7 cellular contexts compared by ENCODE assay signal in genomic region chr3:53618524-53618906, GRCh38.
"Had no signal": no experiment of that assay in that cellular context is flagged by ENCODE, and none has a peak within 500 bp of the region (broad histone marks: within the 10 kb centered on the region; RNA-seq: fewer than 3 reads in every experiment).

No MANE protein-coding gene starts in this region.

- ATAC-seq: GM23338 had no signal

- DNase-seq: H9, HCEC 1CT, IMR-90 had no signal

- H2AFZ ChIP-seq: GM23338 had no signal

- H3K9me3 Mint-ChIP-seq: GM23338, H9 had no signal

- H3K27ac Mint-ChIP-seq: GM23338 had no signal

- H3K4me3 Mint-ChIP-seq: GM23338, H9 had no signal

- H3K4me3 ChIP-seq: GM23338 had no signal

- FAIRE-seq: H1, H54, HTR-8/SVneo had no signal

- H3K4me2 ChIP-seq: GM23338 had no signal
